7 cellular contexts compared by ENCODE assay signal in the genomic region with DNA sequence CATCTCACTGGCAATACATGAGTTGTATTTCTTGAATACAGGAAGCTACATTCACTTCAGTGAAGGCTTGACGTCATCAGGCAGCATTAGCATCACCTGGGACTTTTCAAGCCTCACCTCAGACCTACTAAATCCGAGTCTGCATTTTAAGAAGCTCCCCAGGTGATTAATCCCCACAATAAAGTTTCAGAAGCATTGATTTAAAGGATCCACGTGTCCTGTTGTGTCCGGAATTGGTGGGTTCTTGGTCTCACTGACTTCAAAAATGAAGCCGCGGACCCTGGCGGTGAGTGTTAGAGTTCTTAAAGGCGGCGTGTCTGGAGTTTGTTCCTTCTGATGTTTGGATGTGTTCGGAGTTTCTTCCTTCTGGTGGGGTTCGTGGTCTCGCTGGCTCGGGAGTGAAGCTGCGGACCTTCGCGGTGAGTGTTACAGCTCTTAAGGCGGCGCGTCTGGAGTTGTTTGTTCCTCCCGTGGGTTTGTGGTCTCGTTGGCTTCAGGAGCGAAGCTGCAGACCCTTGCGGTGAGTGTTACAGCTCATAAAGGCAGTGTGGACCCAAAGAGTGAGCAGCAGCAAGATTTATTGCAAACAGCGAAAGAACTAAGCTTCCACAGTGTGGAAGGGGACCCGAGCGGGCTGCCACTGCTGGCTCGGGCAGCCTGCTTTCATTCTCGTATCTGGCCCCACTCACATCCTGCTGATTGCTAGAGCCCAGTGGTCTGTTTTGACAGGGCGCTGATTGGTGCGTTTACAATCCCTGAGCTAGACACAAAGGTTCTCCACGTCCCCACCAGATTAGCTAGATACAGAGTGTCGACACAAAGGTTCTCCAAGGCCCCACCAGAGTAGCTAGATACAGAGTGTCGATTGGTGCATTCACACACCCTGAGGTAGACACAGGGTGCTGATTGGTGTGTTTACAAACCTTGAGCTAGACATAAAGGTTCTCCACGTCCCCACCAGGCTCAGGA.
DNase-seq lines count a peak whose midpoint lies in the region; ATAC-seq lines count a peak whose summit lies in the region.
"Not testable (repeated sequence)": the region's sequence is repeated elsewhere in the genome, so short reads cannot be mapped to it uniquely, and the experiment has no call there.

No MANE protein-coding gene starts in this region.

- peak overlapping the region; percentile 64 for H3K27ac Mint-ChIP-seq in activated T-helper 2 cell treated with anti-CD3 and anti-CD28 coated beads, Interferon-gamma antibody, Interleukin-2, Interleukin-4, amounts not matched to agents 10 μg/mL and 5 μg/mL and 100 μg/mL, durations not matched to agents 14 hours and 24 hours and 36 hours

- H3K4me1 Mint-ChIP-seq in activated T-helper 2 cell treated with anti-CD3 and anti-CD28 coated beads, Interferon-gamma antibody, Interleukin-2, Interleukin-4, amounts not matched to agents 10 μg/mL and 5 μg/mL and 100 μg/mL, durations not matched to agents 14 hours and 24 hours and 36 hours (ENCODE audit: low read depth) = peaks cover 16% of the 10 kb centered on the region

- H3K4me3 Mint-ChIP-seq in activated T-helper 2 cell treated with anti-CD3 and anti-CD28 coated beads, Interferon-gamma antibody, Interleukin-2, Interleukin-4, amounts not matched to agents 10 μg/mL and 5 μg/mL and 100 μg/mL, durations not matched to agents 14 hours and 24 hours and 36 hours (ENCODE audit: low read depth) = peak overlapping the region; percentile 85

- H3K27me3 Mint-ChIP-seq in activated T-helper 2 cell treated with anti-CD3 and anti-CD28 coated beads, Interferon-gamma antibody, Interleukin-2, Interleukin-4, amounts not matched to agents 10 μg/mL and 5 μg/mL and 100 μg/mL, durations not matched to agents 14 hours and 24 hours and 36 hours (ENCODE audit: low read depth) = not testable (repeated sequence)

- peak; percentile 85 for ATAC-seq in GM18868 (IDR thresholded peaks at IDR 0.05; ENCODE audit: unreplicated experiment)
- peak; percentile 80 for ATAC-seq in GM21825 (IDR thresholded peaks at IDR 0.05; ENCODE audit: unreplicated experiment)
- peak; percentile 80 for ATAC-seq in HG03342 (IDR thresholded peaks at IDR 0.05; ENCODE audit: unreplicated experiment)

- H3K9me3 Mint-ChIP-seq in activated T-helper 2 cell treated with anti-CD3 and anti-CD28 coated beads, Interferon-gamma antibody, Interleukin-2, Interleukin-4, amounts not matched to agents 10 μg/mL and 5 μg/mL and 100 μg/mL, durations not matched to agents 14 hours and 24 hours and 36 hours = not testable (repeated sequence)

- not testable (repeated sequence) for H3K36me3 Mint-ChIP-seq in activated T-helper 2 cell treated with anti-CD3 and anti-CD28 coated beads, Interferon-gamma antibody, Interleukin-2, Interleukin-4, amounts not matched to agents 10 μg/mL and 5 μg/mL and 100 μg/mL, durations not matched to agents 14 hours and 24 hours and 36 hours (ENCODE audit: low read depth)

- DNase-seq in T-helper 22 cell (ENCODE audit: low read depth) = peak; percentile 64
- DNase-seq in activated T-helper 2 cell treated with anti-CD3 and anti-CD28 coated beads, Interferon-gamma antibody, Interleukin-2, Interleukin-4, amounts not matched to agents 10 μg/mL and 5 μg/mL and 100 μg/mL, durations not matched to agents 14 hours and 24 hours and 36 hours (ENCODE audit: low spot score) = peak; percentile 24
- DNase-seq in germinal center (ENCODE audit: low spot score) = peak; percentile 27
- DNase-seq in stimulated activated CD4-positive, alpha-beta T cell treated with anti-CD3 and anti-CD28 coated beads, Interleukin-2, amount 100 ng/mL, for 4 hours (ENCODE audit: low read depth) = peak; percentile 52

- intact Hi-C loops in activated T-helper 2 cell treated with anti-CD3 and anti-CD28 coated beads, Interferon-gamma antibody, Interleukin-2, Interleukin-4, amounts not matched to agents 10 μg/mL and 5 μg/mL and 100 μg/mL, durations not matched to agents 14 hours and 24 hours and 36 hours (cut with micrococcal nuclease) = loop anchor here (1.0 to 2.0 kb wide), 2 partner anchors 122 to 398 kb away; partner anchors contain the start of gene ANKH

Comparison
In these comparisons a context has a peak if more than half of its experiments do, and no peak if none do; other contexts are left out.
1. Peak in every context shown above with its lines: DNase-seq and ATAC-seq.